In genomic region chr1:84785231-84785630, GRCh38 we compare ENCODE assay signal across 25 cellular contexts.
A peak's percentile ranks its signal among the peaks of the same experiment; 100 is the strongest.
DNase-seq lines count a peak whose midpoint lies in the region; ATAC-seq, FAIRE-seq and TF ChIP-seq lines count a peak whose summit lies in the region.
"Had no signal": no experiment of that assay in that cellular context is flagged by ENCODE, and none has a peak within 500 bp of the region (broad histone marks: within the 10 kb centered on the region; RNA-seq: fewer than 3 reads in every experiment).

No MANE protein-coding gene starts in this region.

- no peak for ATAC-seq in GM21825 (IDR thresholded peaks at IDR 0.05; ENCODE audit: unreplicated experiment)
- ATAC-seq: A549, GM12878, HCT116, K562, Panc1 had no signal

- dilution Hi-C loops in keratinocyte (cut with MboI; ENCODE audit: extremely low pct_ligation_motif_present, low sequenced_read_pairs) = no loop called here

- no peak overlapping the region for H3K4me3 ChIP-seq in bronchial epithelial cell (ENCODE audit: low read depth, low read length)
- H3K4me3 ChIP-seq in keratinocyte (ENCODE audit: control insufficient read depth in 2 of 3, extremely low read depth in 1 of 3, insufficient read depth in 2 of 3, low read depth in 1 of 3, low read length in 3 of 3) = no peak overlapping the region
- H3K4me3 ChIP-seq: A549, GM12878, K562 had no signal

- no peak overlapping the region for H3K27ac ChIP-seq in keratinocyte (ENCODE audit: control insufficient read depth, insufficient read depth, low read length)
- H3K27ac ChIP-seq: A549 had no signal

- CTCF ChIA-PET in HEK293T (lab: Yijun Ruan, JAX) = no interaction called here

- no peaks in the 10 kb centered on the region for H3K9me1 ChIP-seq in keratinocyte (ENCODE audit: control insufficient read depth, extremely low read depth, insufficient read depth, low read length)

- TF ChIP-seq CTCF in GM13976 (IDR thresholded peaks at IDR 0.05; ENCODE audit: borderline replicate concordance, control extremely low read depth, extremely low read depth, insufficient read depth, missing control alignments) (no peak), bronchial epithelial cell (IDR thresholded peaks at IDR 0.05; ENCODE audit: insufficient read depth, low read length, severe bottlenecking) (no peak), keratinocyte (optimal IDR thresholded peaks at IDR 0.05 in 1 of 3, IDR thresholded peaks at IDR 0.05 in 1 of 3, conservative IDR thresholded peaks at IDR 0.05 in 1 of 3; ENCODE audit: extremely low read depth in 1 of 3, insufficient read depth in 2 of 3, low read length in 3 of 3) (no peak)

- H3K9me3 ChIP-seq in keratinocyte (ENCODE audit: control insufficient read depth, low read depth, low read length) = no peaks in the 10 kb centered on the region
- H3K9me3 ChIP-seq: A549 had no signal

- in situ Hi-C loops in GM13976 (cut with MboI; ENCODE audit: low sequenced_read_pairs, unreplicated experiment) = no loop called here

- POLR2A ChIA-PET in HEK293T (lab: Yijun Ruan, JAX) = no interaction called here

- H3K4me2 ChIP-seq in keratinocyte (ENCODE audit: control insufficient read depth, extremely low read depth, insufficient read depth, low read depth, low read length) = no peak overlapping the region
- H3K4me2 ChIP-seq: A549 had no signal

- H3K27me3 ChIP-seq in bronchial epithelial cell (ENCODE audit: control insufficient read depth, insufficient read depth, low read length) (no peaks in the 10 kb centered on the region), keratinocyte (ENCODE audit: control insufficient read depth, extremely low read depth, insufficient read depth, low read length) (no peaks in the 10 kb centered on the region)

- H3K36me3 ChIP-seq in bronchial epithelial cell (ENCODE audit: control insufficient read depth, insufficient read depth, low read length) (no peaks in the 10 kb centered on the region), keratinocyte (ENCODE audit: control insufficient read depth in 2 of 2, extremely low read depth in 1 of 2, insufficient read depth in 2 of 2, low read length in 2 of 2) (no peaks in the 10 kb centered on the region)

- no peak overlapping the region for H3K9ac ChIP-seq in keratinocyte (ENCODE audit: control insufficient read depth, extremely low read depth, insufficient read depth, low read length)

- H2AFZ ChIP-seq in keratinocyte (ENCODE audit: control insufficient read depth, low read length) = peak overlapping the region; percentile 7

- DNase-seq in GM13976 (ENCODE audit: low spot score) = peak; percentile 1
- DNase-seq in RPMI7951 (ENCODE audit: low read depth) = peak; percentile 54
- DNase-seq in bronchial epithelial cell (ENCODE audit: low read depth) = peak; percentile 40
- no peak for DNase-seq in keratinocyte (ENCODE audit: low read depth, low spot score)
- no peak for DNase-seq in HEK293T (ENCODE audit: extremely low spot score)
- DNase-seq in urothelium cell line (ENCODE audit: low spot score) = no peak
- DNase-seq in DMS153 (lab: John Stamatoyannopoulos, UW) = no peak
- DNase-seq: CD4-positive, CD25-positive, alpha-beta regulatory T cell; DMS 273 treated with DMSO at 0.1 percent for 48 hours; DND-41; GOT3; NCI-H1105; NCI-H146; NCI-H2081; NCI-H2171; NCI-H345; NCI-H524; NCI-H774; NK-92 treated with Interleukin-12 subunit alpha and Interleukin-12 subunit beta, amount 100 ng/mL, for 24 hours had no signal

- peaks cover 2% of the 10 kb centered on the region for H3K4me1 ChIP-seq in keratinocyte (ENCODE audit: control insufficient read depth, extremely low read depth, insufficient read depth, low read length)
- H3K4me1 ChIP-seq: A549 had no signal

- no peaks in the 10 kb centered on the region for H4K20me1 ChIP-seq in keratinocyte (ENCODE audit: control insufficient read depth, extremely low read depth, insufficient read depth, low read length)

- FAIRE-seq in bronchial epithelial cell (lab: Jason Lieb, UNC) (no peak), keratinocyte (lab: Jason Lieb, UNC) (peak; percentile 39), urothelium cell line (lab: Jason Lieb, UNC) (no peak)
- FAIRE-seq: A549, GM12878, K562 had no signal

- H3K79me2 ChIP-seq in keratinocyte (ENCODE audit: control insufficient read depth, insufficient read depth, low read length) = no peaks in the 10 kb centered on the region

TF ChIP-seq in HEK293T, 16 proteins besides CTCF, POLR2A, EP300 and RAD21:
- no peak for TF ChIP-seq SP1 (IDR thresholded peaks at IDR 0.05)
- TF ChIP-seq ZNF384 (IDR thresholded peaks at IDR 0.05) = no peak
- no peak for TF ChIP-seq FOXK2 (IDR thresholded peaks at IDR 0.05)
- TF ChIP-seq CTBP1 (IDR thresholded peaks at IDR 0.05; ENCODE audit: borderline replicate concordance) = no peak
- TF ChIP-seq ARNT (IDR thresholded peaks at IDR 0.05) = no peak
- TF ChIP-seq LEF1 (IDR thresholded peaks at IDR 0.05; ENCODE audit: borderline replicate concordance) = no peak
- no peak for TF ChIP-seq SUZ12 (IDR thresholded peaks at IDR 0.05)
- TF ChIP-seq FOXA1 (IDR thresholded peaks at IDR 0.05) = no peak
- TF ChIP-seq L3MBTL2 (conservative IDR thresholded peaks at IDR 0.05) = no peak
- no peak for TF ChIP-seq ELF4 (IDR thresholded peaks at IDR 0.05)
- no peak for TF ChIP-seq NFRKB (IDR thresholded peaks at IDR 0.05)
- TF ChIP-seq HDGF (IDR thresholded peaks at IDR 0.05; ENCODE audit: borderline replicate concordance) = no peak
- TF ChIP-seq FOXM1 (IDR thresholded peaks at IDR 0.05; ENCODE audit: borderline replicate concordance) = no peak
- no peak for TF ChIP-seq TARDBP (IDR thresholded peaks at IDR 0.05)
- TF ChIP-seq PKNOX1 (IDR thresholded peaks at IDR 0.05) = no peak
- no peak for TF ChIP-seq BHLHE40 (IDR thresholded peaks at IDR 0.05; ENCODE audit: borderline replicate concordance)

Comparison
In these comparisons a context has a peak if more than half of its experiments do, and no peak if none do; other contexts are left out.
1. DNase-seq: peak in GM13976 (single experiment), RPMI7951 (single experiment) and bronchial epithelial cell (single experiment); none in keratinocyte (single experiment), HEK293T (single experiment), urothelium cell line (single experiment) and DMS153 (single experiment).